Comparison of ENCODE assay signal across 14 cellular contexts in the genomic region with DNA sequence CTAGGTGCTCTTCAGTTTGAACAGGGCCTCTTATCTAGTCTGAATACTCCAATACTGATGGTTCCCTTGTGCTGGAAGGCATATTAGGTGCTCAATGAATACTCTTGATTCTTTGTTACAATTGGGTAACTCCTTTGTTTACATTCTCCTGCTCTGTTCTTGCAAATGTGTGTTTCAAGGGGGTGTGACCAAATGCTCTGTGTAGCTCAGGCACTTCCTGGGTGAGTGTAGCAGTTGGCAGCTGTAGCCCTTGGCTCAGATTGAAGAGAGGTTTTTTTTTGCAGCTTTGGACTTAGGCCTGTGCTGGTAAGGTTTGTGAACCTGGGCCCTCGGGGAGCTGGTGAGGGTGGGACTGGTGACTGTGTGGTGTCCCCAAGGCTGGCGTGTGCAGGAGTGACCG. TPM values are rescaled to one million over a fixed set of nuclear protein-coding genes. Genes with fewer than 3 reads are reported as not detected.
DNase-seq lines count a peak whose midpoint lies in the region; ATAC-seq and TF ChIP-seq lines count a peak whose summit lies in the region.
"Had no signal": no experiment of that assay in that cellular context is flagged by ENCODE, and none has a peak within 500 bp of the region (broad histone marks: within the 10 kb centered on the region; RNA-seq: fewer than 3 reads in every experiment).

No MANE protein-coding gene starts in this region.

- H3K36me3 ChIP-seq in right atrium auricular region: peaks cover 38% of the 10 kb centered on the region
- H3K36me3 ChIP-seq in adipocyte (ENCODE audit: control insufficient read depth, insufficient read depth, low read length, severe bottlenecking): peaks cover 21% of the 10 kb centered on the region
- no peaks in the 10 kb centered on the region for H3K36me3 ChIP-seq in testis (ENCODE audit: low read depth, missing control alignments)
- no peaks in the 10 kb centered on the region for H3K36me3 ChIP-seq in adrenal gland (replicated peaks in 1 of 2)

- DNase-seq in Right ventricle myocardium superior (no peak), right atrium auricular region (ENCODE audit: low spot score) (no peak), adipocyte (ENCODE audit: low read depth) (peak; percentile 59), foreskin fibroblast (peak; percentile 63 to 84), testis (peak; percentile 52), adrenal gland (no peak)
- no peak for DNase-seq in activated CD4-positive, alpha-beta memory T cell treated with anti-CD3 and anti-CD28 coated beads for 36 hours
- DNase-seq: activated CD4-positive, alpha-beta T cell treated with anti-CD3 and anti-CD28 coated beads, Interleukin-2, amount 10 ng/mL, durations not matched to agents 7 days and 5 days; activated effector memory CD4-positive, alpha-beta T cell treated with anti-CD3 and anti-CD28 coated beads, Interleukin-2, amount 50 U/mL, for 16 hours; NCI-H524; stimulated activated CD4-positive, alpha-beta T cell treated with anti-CD3 and anti-CD28 coated beads, Interleukin-12 subunit alpha, Interleukin-12 subunit beta, amount 100 ng/mL, for 4 hours had no signal

- no peaks in the 10 kb centered on the region for H3K27me3 Mint-ChIP-seq in activated CD4-positive, alpha-beta memory T cell treated with anti-CD3 and anti-CD28 coated beads for 36 hours
- H3K27me3 Mint-ChIP-seq: activated CD4-positive, alpha-beta T cell treated with anti-CD3 and anti-CD28 coated beads, Interleukin-2, amount 10 ng/mL, durations not matched to agents 7 days and 5 days had no signal

- H3K27me3 ChIP-seq in right atrium auricular region (no peaks in the 10 kb centered on the region), adipocyte (replicated peaks; ENCODE audit: control insufficient read depth, insufficient read depth, low read length) (no peaks in the 10 kb centered on the region), testis (no peaks in the 10 kb centered on the region), adrenal gland (no peaks in the 10 kb centered on the region)

- H3K9ac ChIP-seq in adipocyte (ENCODE audit: low read length): no peak overlapping the region

- H3K9me3 Mint-ChIP-seq in activated CD4-positive, alpha-beta memory T cell treated with anti-CD3 and anti-CD28 coated beads for 36 hours: no peaks in the 10 kb centered on the region
- H3K9me3 Mint-ChIP-seq: activated CD4-positive, alpha-beta T cell treated with anti-CD3 and anti-CD28 coated beads, Interleukin-2, amount 10 ng/mL, durations not matched to agents 7 days and 5 days had no signal

- no peak overlapping the region for H3K27ac Mint-ChIP-seq in activated CD4-positive, alpha-beta memory T cell treated with anti-CD3 and anti-CD28 coated beads for 36 hours
- H3K27ac Mint-ChIP-seq: activated CD4-positive, alpha-beta T cell treated with anti-CD3 and anti-CD28 coated beads, Interleukin-2, amount 10 ng/mL, durations not matched to agents 7 days and 5 days had no signal

- ATAC-seq in Right ventricle myocardium superior (ENCODE audit: poor library complexity): peak; percentile 39
- no peak for ATAC-seq in SK-N-SH treated with all-trans-retinoic acid at 6 μM for 48 hours

- peaks cover 32% of the 10 kb centered on the region for H3K36me3 Mint-ChIP-seq in activated CD4-positive, alpha-beta memory T cell treated with anti-CD3 and anti-CD28 coated beads for 36 hours

- no peaks in the 10 kb centered on the region for H3K9me3 ChIP-seq in right atrium auricular region
- no peaks in the 10 kb centered on the region for H3K9me3 ChIP-seq in adipocyte (ENCODE audit: control insufficient read depth, low read length)
- H3K9me3 ChIP-seq in testis: no peaks in the 10 kb centered on the region
- no peaks in the 10 kb centered on the region for H3K9me3 ChIP-seq in adrenal gland (replicated peaks in 1 of 3)
- H3K9me3 ChIP-seq: HAP-1 had no signal

- H3K27ac ChIP-seq in right atrium auricular region: no peak overlapping the region
- no peak overlapping the region for H3K27ac ChIP-seq in testis
- H3K27ac ChIP-seq in adrenal gland: no peak overlapping the region
- H3K27ac ChIP-seq: 22Rv1 had no signal

- CTCF ChIA-PET in activated CD4-positive, alpha-beta memory T cell treated with anti-CD3 and anti-CD28 coated beads for 36 hours (lab: Charles Lee): interaction anchor here (0.9 kb wide), 1 partner anchor 104 kb away, joined by 5 read pairs; no protein-coding TSS in a partner anchor

- no peak for TF ChIP-seq CTCF in right atrium auricular region (IDR thresholded peaks at IDR 0.05)
- TF ChIP-seq CTCF in foreskin fibroblast (IDR thresholded peaks at IDR 0.05; ENCODE audit: low read depth, low read length): no peak
- no peak for TF ChIP-seq CTCF in testis (IDR thresholded peaks at IDR 0.05)
- TF ChIP-seq CTCF in adrenal gland (IDR thresholded peaks at IDR 0.05): no peak

- 83 to 84% methylated on average over 3 of the region's 3 CpGs for WGBS in testis, 2 donors
- WGBS in adrenal gland, 4 donors: 92 to 100% (median 92%) methylated on average over 1 to 3 of the region's 3 CpGs

- POLR2A ChIA-PET in activated CD4-positive, alpha-beta memory T cell treated with anti-CD3 and anti-CD28 coated beads for 36 hours (lab: Charles Lee): no interaction called here

- TF ChIP-seq POLR2A in testis (IDR thresholded peaks at IDR 0.05): no peak
- TF ChIP-seq POLR2A in adrenal gland (IDR thresholded peaks at IDR 0.05): no peak

- intact Hi-C loops in Right ventricle myocardium superior (cut with DNase I) (loop anchor here (10.0 kb wide), 1 partner anchor 417 kb away; the partner anchor contains the start of gene TEX19), testis (cut with DNase I; ENCODE audit: low total_unique reads) (no loop called here), adrenal gland (cut with DNase I) (no loop called here)
- intact Hi-C loops in activated CD4-positive, alpha-beta memory T cell treated with anti-CD3 and anti-CD28 coated beads for 36 hours (cut with micrococcal nuclease): loop anchor here (10.0 kb wide), 1 partner anchor 107 kb away; no protein-coding TSS in a partner anchor

- H3K4me3 ChIP-seq in right atrium auricular region (no peak overlapping the region), adipocyte (ENCODE audit: low read length) (no peak overlapping the region), foreskin fibroblast (ENCODE audit: low read depth in 1 of 2, low read length in 2 of 2) (no peak overlapping the region), testis (no peak overlapping the region), adrenal gland (no peak overlapping the region)
- H3K4me3 ChIP-seq: HAP-1 had no signal

- H3K4me3 Mint-ChIP-seq in activated CD4-positive, alpha-beta memory T cell treated with anti-CD3 and anti-CD28 coated beads for 36 hours: no peak overlapping the region
- H3K4me3 Mint-ChIP-seq: activated CD4-positive, alpha-beta T cell treated with anti-CD3 and anti-CD28 coated beads, Interleukin-2, amount 10 ng/mL, durations not matched to agents 7 days and 5 days had no signal

- peaks cover 0 to 8% of the 10 kb centered on the region in 2 donors for H3K4me1 ChIP-seq in right atrium auricular region
- peaks cover 6% of the 10 kb centered on the region for H3K4me1 ChIP-seq in adipocyte (ENCODE audit: control insufficient read depth, insufficient read depth, low read length)
- H3K4me1 ChIP-seq in testis: no peaks in the 10 kb centered on the region
- no peaks in the 10 kb centered on the region for H3K4me1 ChIP-seq in adrenal gland (replicated peaks in 1 of 2)
- H3K4me1 ChIP-seq: HAP-1 had no signal

- H3K4me1 Mint-ChIP-seq in activated CD4-positive, alpha-beta memory T cell treated with anti-CD3 and anti-CD28 coated beads for 36 hours (ENCODE audit: low read depth): peaks cover 5% of the 10 kb centered on the region

TF ChIP-seq in SK-N-SH treated with all-trans-retinoic acid at 6 μM for 48 hours, 23 proteins besides CTCF, POLR2A, EP300 and RAD21:
- TF ChIP-seq TOX (CRISPR knock-in tag; IDR thresholded peaks at IDR 0.05; ENCODE audit: borderline replicate concordance) (no peak), ISL1 (CRISPR knock-in tag; IDR thresholded peaks at IDR 0.05) (no peak)

RNA-seq across cellular contexts. Expression of gene TBCD, which starts 20.2 kb away (rescaled TPM):
- total RNA-seq in Right ventricle myocardium superior (45.1 TPM), right atrium auricular region (10 to 100 TPM; 19.4 to 29.6 TPM), testis (100 to 1,000 TPM; 115 to 128 TPM), adrenal gland (100 to 1,000 TPM in 2 of 8 donors, 10 to 100 TPM in 6; 44.7 to 112 (median 66.2) TPM)
- polyA plus RNA-seq in testis (ENCODE audit: insufficient read depth, low read depth, low replicate concordance) (81.2 TPM), adrenal gland (100 to 1,000 TPM in 2 of 3 donors, 10 to 100 TPM in 1; 25.6 to 240 (median 159) TPM)
- 10 to 100 TPM; 97.0 to 98.2 TPM for total RNA-seq in activated CD4-positive, alpha-beta memory T cell treated with anti-CD3 and anti-CD28 coated beads for 36 hours

RNA-seq across cellular contexts. Expression of gene FN3K, which starts 36.6 kb away (rescaled TPM):
- total RNA-seq in Right ventricle myocardium superior (80.2 TPM), right atrium auricular region (10 to 100 TPM in 1 of 2 donors, 1 to 10 TPM in 1; 5.1 to 28.3 TPM), testis (10 to 100 TPM; 29.7 to 31.7 TPM), adrenal gland (100 to 1,000 TPM in 1 of 8 donors, 10 to 100 TPM in 7; 16.0 to 136 (median 66.9) TPM)
- polyA plus RNA-seq in testis (ENCODE audit: insufficient read depth, low read depth, low replicate concordance) (12.4 TPM), adrenal gland (10 to 100 TPM; 32.8 to 43.0 (median 38.7) TPM)
- total RNA-seq in activated CD4-positive, alpha-beta memory T cell treated with anti-CD3 and anti-CD28 coated beads for 36 hours: 1 to 10 TPM; 1.6 to 2.3 TPM

RNA-seq across cellular contexts. Expression of gene FN3KRP, which starts 55.5 kb away (rescaled TPM):
- total RNA-seq in Right ventricle myocardium superior: 13.2 TPM
- 1 to 10 TPM; 6.1 TPM for total RNA-seq in right atrium auricular region
- 10 to 100 TPM; 26.9 to 29.3 TPM for total RNA-seq in testis
- polyA plus RNA-seq in testis (ENCODE audit: insufficient read depth, low read depth, low replicate concordance): 30.2 TPM
- 10 to 100 TPM; 36.7 to 40.5 TPM for total RNA-seq in activated CD4-positive, alpha-beta memory T cell treated with anti-CD3 and anti-CD28 coated beads for 36 hours
- 10 to 100 TPM in 7 of 8 donors, 1 to 10 TPM in 1; 6.8 to 41.2 (median 23.5) TPM for total RNA-seq in adrenal gland
- 10 to 100 TPM; 25.7 to 37.3 (median 30.6) TPM for polyA plus RNA-seq in adrenal gland

Comparison
In these comparisons a context has a peak if more than half of its experiments do, and no peak if none do; other contexts are left out.
1. DNase-seq: peak in adipocyte (single experiment), foreskin fibroblast (2 of 2) and testis (single experiment); none in Right ventricle myocardium superior (single experiment), right atrium auricular region (single experiment), activated CD4-positive, alpha-beta memory T cell treated with anti-CD3 and anti-CD28 coated beads for 36 hours (single experiment) and adrenal gland (0 of 7).
2. intact Hi-C loops: an anchor here in Right ventricle myocardium superior (10.0 kb wide) and activated CD4-positive, alpha-beta memory T cell treated with anti-CD3 and anti-CD28 coated beads for 36 hours (10.0 kb wide); none called in testis and adrenal gland.